1 cellular context compared by ENCODE assay signal in genomic region chr12:116177017-116177416, GRCh38.
TF ChIP-seq lines count a peak whose summit lies in the region.

No MANE protein-coding gene starts in this region.

TF ChIP-seq in K562, 482 proteins besides CTCF, POLR2A, EP300 and RAD21 (continued from another document and continues in another):
- TF ChIP-seq ZBTB40 (IDR thresholded peaks at IDR 0.05) (peak; percentile 52; the same call in 1 of the 2 replicates), ZBTB40 (CRISPR knock-in tag; IDR thresholded peaks at IDR 0.05) (no peak), TEAD1 (CRISPR knock-in tag; IDR thresholded peaks at IDR 0.05) (no peak), RBM17 (IDR thresholded peaks at IDR 0.05; ENCODE audit: borderline replicate concordance, low read depth, low read length) (no peak), MAZ (CRISPR knock-in tag; conservative IDR thresholded peaks at IDR 0.05 in 1 of 2, IDR thresholded peaks at IDR 0.05 in 1 of 2) (peak in 1 of 2 experiments; percentile 56; a peak in 1 of 4 replicates), HEY1 (CRISPR knock-in tag; IDR thresholded peaks at IDR 0.05; ENCODE audit: borderline replicate concordance) (no peak), ZNF764 (CRISPR knock-in tag; IDR thresholded peaks at IDR 0.05; ENCODE audit: low read depth) (no peak), ZKSCAN3 (CRISPR knock-in tag; IDR thresholded peaks at IDR 0.05) (no peak), TBL1XR1 (IDR thresholded peaks at IDR 0.05; ENCODE audit: low read length in 2 of 2) (peak in 1 of 2 experiments; percentile 46; a peak in 2 of 4 replicates), DLX4 (CRISPR knock-in tag; IDR thresholded peaks at IDR 0.05) (no peak), ZNF77 (CRISPR knock-in tag; IDR thresholded peaks at IDR 0.05) (no peak), HDAC1 (IDR thresholded peaks at IDR 0.05) (no peak; a peak in 1 of 4 replicates), ZNF766 (CRISPR knock-in tag; conservative IDR thresholded peaks at IDR 0.05) (no peak), SMARCB1 (IDR thresholded peaks at IDR 0.05; ENCODE audit: insufficient read length, low read depth) (peak; percentile 41), JUND (IDR thresholded peaks at IDR 0.05; ENCODE audit: borderline replicate concordance, low read depth, low read length) (0 out of 2 replicates have a peak, but pooled peaks have one; percentile 12), JUND (tag; IDR thresholded peaks at IDR 0.05; ENCODE audit: borderline replicate concordance, low read depth, low read length) (no peak; the same call in 2 of the 3 replicates), ELF2 (CRISPR knock-in tag; IDR thresholded peaks at IDR 0.05) (no peak), XRCC5 (IDR thresholded peaks at IDR 0.05; ENCODE audit: low read depth, low read length) (no peak), MCM3 (IDR thresholded peaks at IDR 0.05) (no peak), NCOA1 (IDR thresholded peaks at IDR 0.05; ENCODE audit: low read depth) (no peak), SNRNP70 (optimal IDR thresholded peaks at IDR 0.05; ENCODE audit: low read depth, low read length) (no peak), NR3C1 (CRISPR knock-in tag; IDR thresholded peaks at IDR 0.05) (no peak), ZBTB33 (CRISPR knock-in tag; IDR thresholded peaks at IDR 0.05) (no peak), HMG20B (CRISPR knock-in tag; IDR thresholded peaks at IDR 0.05) (no peak), SRF (CRISPR knock-in tag; IDR thresholded peaks at IDR 0.05) (no peak), ZNF239 (CRISPR knock-in tag; IDR thresholded peaks at IDR 0.05) (no peak), ZSCAN29 (IDR thresholded peaks at IDR 0.05) (no peak), CHAMP1 (IDR thresholded peaks at IDR 0.05) (no peak), ZNF263 (CRISPR knock-in tag; IDR thresholded peaks at IDR 0.05; ENCODE audit: borderline replicate concordance) (no peak), POLR2G (IDR thresholded peaks at IDR 0.05; ENCODE audit: low read depth, low read length) (no peak), STAT5B (CRISPR knock-in tag; IDR thresholded peaks at IDR 0.05) (no peak), E4F1 (CRISPR knock-in tag; IDR thresholded peaks at IDR 0.05; ENCODE audit: borderline replicate concordance) (no peak), SRSF7 (optimal IDR thresholded peaks at IDR 0.05; ENCODE audit: low read depth, low read length) (no peak), PHTF2 (CRISPR knock-in tag; IDR thresholded peaks at IDR 0.05) (no peak), ZNF316 (IDR thresholded peaks at IDR 0.05) (peak; percentile 68), MLLT1 (IDR thresholded peaks at IDR 0.05) (no peak), C11orf30 (IDR thresholded peaks at IDR 0.05; ENCODE audit: low read depth) (peak; percentile 75), ETS1 (conservative IDR thresholded peaks at IDR 0.05; ENCODE audit: control insufficient read depth, low read depth, low read length) (no peak), ZNF324 (CRISPR knock-in tag; IDR thresholded peaks at IDR 0.05) (no peak), POLR2AphosphoS2 (IDR thresholded peaks at IDR 0.05; ENCODE audit: low read length) (no peak), KDM4B (IDR thresholded peaks at IDR 0.05; ENCODE audit: borderline replicate concordance in 2 of 2, low read depth in 1 of 2) (no peak), CREM (IDR thresholded peaks at IDR 0.05; ENCODE audit: low read depth) (no peak), ZNF57 (CRISPR knock-in tag; IDR thresholded peaks at IDR 0.05) (no peak), ZFP36 (IDR thresholded peaks at IDR 0.05; ENCODE audit: low read depth, low read length, partially characterized antibody) (no peak), ZNF586 (CRISPR knock-in tag; conservative IDR thresholded peaks at IDR 0.05) (no peak), ADNP (tag; IDR thresholded peaks at IDR 0.05) (0 out of 2 replicates have a peak, but pooled peaks have one; percentile 9), SP1 (CRISPR knock-in tag; IDR thresholded peaks at IDR 0.05) (no peak), ZBTB34 (CRISPR knock-in tag; IDR thresholded peaks at IDR 0.05) (no peak)
